Comparison of ENCODE assay signal across 22 cellular contexts in the genomic region with DNA sequence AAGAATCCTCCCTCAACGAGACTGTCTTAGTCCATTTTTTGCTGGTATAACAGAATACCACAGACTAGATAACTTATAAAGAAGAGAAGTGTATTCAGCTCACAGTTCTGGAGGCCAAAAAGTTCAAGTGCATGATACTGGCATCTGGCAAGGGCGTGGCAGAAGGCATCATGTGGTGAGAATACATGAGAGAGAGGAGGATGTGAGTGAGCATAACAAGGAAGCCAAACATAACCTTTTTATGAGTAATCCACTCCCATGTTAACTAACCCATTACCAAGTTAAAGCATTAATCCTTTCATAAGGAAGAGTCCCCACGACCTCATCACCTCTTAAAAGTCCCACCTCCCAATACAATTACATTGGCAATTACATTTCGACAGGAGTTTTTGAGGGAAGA.
DNase-seq lines count a peak whose midpoint lies in the region; ATAC-seq and TF ChIP-seq lines count a peak whose summit lies in the region.
"Had no signal": no experiment of that assay in that cellular context is flagged by ENCODE, and none has a peak within 500 bp of the region (broad histone marks: within the 10 kb centered on the region; RNA-seq: fewer than 3 reads in every experiment).

No MANE protein-coding gene starts in this region.

- H3K27ac Mint-ChIP-seq in stimulated activated naive CD8-positive, alpha-beta T cell treated with anti-CD3 and anti-CD28 coated beads, Interleukin-15, amount 100 ng/mL, for 72 hours: no peak overlapping the region
- no peak overlapping the region for H3K27ac Mint-ChIP-seq in endothelial cell (ENCODE audit: unreplicated experiment)
- H3K27ac Mint-ChIP-seq: CD4-positive, alpha-beta memory T cell; HFFc6 had no signal

- H3K36me3 Mint-ChIP-seq in endothelial cell (ENCODE audit: low read depth, unreplicated experiment): no peaks in the 10 kb centered on the region
- H3K36me3 Mint-ChIP-seq: CD4-positive, alpha-beta memory T cell had no signal

- no peak overlapping the region for H3K4me3 Mint-ChIP-seq in stimulated activated naive CD8-positive, alpha-beta T cell treated with anti-CD3 and anti-CD28 coated beads, Interleukin-15, amount 100 ng/mL, for 72 hours
- H3K4me3 Mint-ChIP-seq in endothelial cell (ENCODE audit: unreplicated experiment): no peak overlapping the region
- H3K4me3 Mint-ChIP-seq: CD4-positive, alpha-beta memory T cell; HFFc6 had no signal

- in situ Hi-C loops in GM23248 (cut with MboI): no loop called here

- peak; percentile 13 for DNase-seq in AG10803 (ENCODE audit: low read depth)
- peak; percentile 6 for DNase-seq in GM23248
- DNase-seq in RPMI7951 (ENCODE audit: low read depth): peak; percentile 6
- peak; percentile 20 for DNase-seq in foreskin melanocyte
- no peak for DNase-seq in stimulated activated naive CD8-positive, alpha-beta T cell treated with anti-CD3 and anti-CD28 coated beads, Interleukin-15, amount 100 ng/mL, for 72 hours
- no peak for DNase-seq in endothelial cell (ENCODE audit: low spot score)
- DNase-seq: CD4-positive, alpha-beta memory T cell; DMS 273 treated with DMSO at 0.1 percent for 48 hours; GOT3; HFFc6; MM.1S; NCI-H1105; NCI-H1694 treated with DMSO at 0.1 percent for 48 hours; NCI-H69; SHP77 had no signal

- H3F3A ChIP-seq in GM23248 (ENCODE audit: insufficient read depth): no peaks in the 10 kb centered on the region

- no peaks in the 10 kb centered on the region for H3K9me3 ChIP-seq in GM23248 (ENCODE audit: low read depth)
- H3K9me3 ChIP-seq: A549 had no signal

- H3K27ac ChIP-seq in GM23248: no peak overlapping the region
- H3K27ac ChIP-seq: A549, KMS-11 had no signal

- H3K9ac ChIP-seq in GM23248: no peak overlapping the region
- H3K9ac ChIP-seq: KMS-11 had no signal

- H3K4me3 ChIP-seq in AG10803 (ENCODE audit: low read length) (no peak overlapping the region), GM23248 (no peak overlapping the region)
- H3K4me3 ChIP-seq: A549, GM12878 had no signal

- H3K4me2 ChIP-seq in GM23248 (ENCODE audit: unreplicated experiment): no peak overlapping the region
- H3K4me2 ChIP-seq: A549, KMS-11 had no signal

- no peaks in the 10 kb centered on the region for H3K4me1 Mint-ChIP-seq in stimulated activated naive CD8-positive, alpha-beta T cell treated with anti-CD3 and anti-CD28 coated beads, Interleukin-15, amount 100 ng/mL, for 72 hours
- no peaks in the 10 kb centered on the region for H3K4me1 Mint-ChIP-seq in endothelial cell (ENCODE audit: unreplicated experiment)
- H3K4me1 Mint-ChIP-seq: CD4-positive, alpha-beta memory T cell had no signal

- 26 to 27% methylated on average over 4 of the region's 4 CpGs for WGBS in GM23248 (ENCODE audit: low coverage in 1 of 2, low lambda C conversion rate in 2 of 2, missing lambda C conversion rate in 2 of 2), 2 experiments

- no peaks in the 10 kb centered on the region for H3K9me2 ChIP-seq in GM23248 (ENCODE audit: insufficient read depth)

- no peaks in the 10 kb centered on the region for H3K4me1 ChIP-seq in GM23248 (ENCODE audit: insufficient read depth)
- H3K4me1 ChIP-seq: A549 had no signal

- no peaks in the 10 kb centered on the region for H3K27me3 ChIP-seq in GM23248 (replicated peaks; ENCODE audit: insufficient read depth)

- ATAC-seq in HG03521 (IDR thresholded peaks at IDR 0.05; ENCODE audit: unreplicated experiment) (no peak), GM21381 (IDR thresholded peaks at IDR 0.05; ENCODE audit: unreplicated experiment) (no peak)
- no peak for ATAC-seq in stimulated activated naive CD8-positive, alpha-beta T cell treated with anti-CD3 and anti-CD28 coated beads, Interleukin-15, amount 100 ng/mL, for 72 hours
- ATAC-seq: A549, GM12878, HepG2, SK-N-SH treated with all-trans-retinoic acid at 6 μM for 48 hours had no signal

- H3K9me3 Mint-ChIP-seq in stimulated activated naive CD8-positive, alpha-beta T cell treated with anti-CD3 and anti-CD28 coated beads, Interleukin-15, amount 100 ng/mL, for 72 hours: peaks cover 0 to 4% of the 10 kb centered on the region in 2 donors
- no peaks in the 10 kb centered on the region for H3K9me3 Mint-ChIP-seq in endothelial cell (ENCODE audit: unreplicated experiment)

- no peaks in the 10 kb centered on the region for H4K20me1 ChIP-seq in GM23248 (ENCODE audit: insufficient read depth)

- H3K36me3 ChIP-seq in GM23248 (ENCODE audit: low read depth): no peaks in the 10 kb centered on the region

- H2AFZ ChIP-seq in GM23248: no peak overlapping the region

- H3K27me3 Mint-ChIP-seq in stimulated activated naive CD8-positive, alpha-beta T cell treated with anti-CD3 and anti-CD28 coated beads, Interleukin-15, amount 100 ng/mL, for 72 hours: no peaks in the 10 kb centered on the region
- H3K27me3 Mint-ChIP-seq in endothelial cell (ENCODE audit: unreplicated experiment): peaks cover 1% of the 10 kb centered on the region
- H3K27me3 Mint-ChIP-seq: CD4-positive, alpha-beta memory T cell had no signal

- no peaks in the 10 kb centered on the region for H3K79me2 ChIP-seq in GM23248 (ENCODE audit: insufficient read depth)

- TF ChIP-seq CTCF in AG10803 (conservative IDR thresholded peaks at IDR 0.05; ENCODE audit: low read length): no peak
- no peak for TF ChIP-seq CTCF in endothelial cell (IDR thresholded peaks at IDR 0.05; ENCODE audit: unreplicated experiment)

Comparison
In these comparisons a context has a peak if more than half of its experiments do, and no peak if none do; other contexts are left out.
1. DNase-seq: peak in AG10803 (single experiment), GM23248 (single experiment), RPMI7951 (single experiment) and foreskin melanocyte (single experiment); none in stimulated activated naive CD8-positive, alpha-beta T cell treated with anti-CD3 and anti-CD28 coated beads, Interleukin-15, amount 100 ng/mL, for 72 hours (0 of 2) and endothelial cell (single experiment).